Comparison of ENCODE assay signal across 37 cellular contexts in the genomic region with DNA sequence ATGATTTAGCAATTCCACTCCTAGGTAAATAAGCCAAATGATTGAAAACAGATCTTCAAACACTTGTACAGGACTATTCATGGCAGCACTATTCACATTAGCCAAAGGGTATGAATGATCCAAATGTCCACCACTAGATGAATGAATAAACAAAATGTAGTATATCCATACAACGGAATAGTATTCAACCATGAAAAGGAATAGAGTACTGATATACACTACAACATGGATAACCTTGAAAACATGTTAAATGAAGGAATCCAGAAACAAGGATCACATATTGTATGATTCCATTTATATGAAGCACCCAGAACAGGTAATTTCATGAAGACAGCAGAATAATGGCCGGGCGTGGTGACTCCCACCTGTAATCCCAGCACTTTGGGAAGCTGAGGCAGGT.
"Had no signal": no experiment of that assay in that cellular context is flagged by ENCODE, and none has a peak within 500 bp of the region (broad histone marks: within the 10 kb centered on the region; RNA-seq: fewer than 3 reads in every experiment).

No MANE protein-coding gene starts in this region.

- H3K36me3 Mint-ChIP-seq: activated naive CD4-positive, alpha-beta T cell treated with anti-CD3 and anti-CD28 coated beads, Interleukin-2, amount 10 ng/mL, durations not matched to agents 7 days and 5 days; activated naive CD4-positive, alpha-beta T cell treated with anti-CD3 and anti-CD28 coated beads, Interleukin-2, amount 50 U/mL, for 24 hours; activated naive CD4-positive, alpha-beta T cell treated with anti-CD3 and anti-CD28 coated beads, Interleukin-2, amount 50 U/mL, for 72 hours; activated naive CD8-positive, alpha-beta T cell; activated naive CD8-positive, alpha-beta T cell treated with anti-CD3 and anti-CD28 coated beads for 36 hours; activated naive CD8-positive, alpha-beta T cell treated with anti-CD3 and anti-CD28 coated beads, Interleukin-2, amount 10 ng/mL, durations not matched to agents 7 days and 5 days; brain had no signal

- H3K9me3 ChIP-seq: adrenal gland, ascending aorta, body of pancreas, breast epithelium had no signal

- DNase-seq: activated effector memory CD4-positive, alpha-beta T cell treated with anti-CD3 and anti-CD28 coated beads, Interleukin-2, amount 50 U/mL, for 16 hours; activated effector memory CD4-positive, alpha-beta T cell treated with Interleukin-2 at 50 U/mL for 16 hours; activated gamma-delta T cell; activated gamma-delta T cell treated with Interleukin-2 at 50 U/mL for 16 hours; activated naive CD4-positive, alpha-beta T cell; activated naive CD4-positive, alpha-beta T cell treated with anti-CD3 and anti-CD28 coated beads for 36 hours; activated naive CD4-positive, alpha-beta T cell treated with anti-CD3 and anti-CD28 coated beads, Interleukin-2, amount 10 ng/mL, durations not matched to agents 7 days and 5 days; activated naive CD4-positive, alpha-beta T cell treated with anti-CD3 and anti-CD28 coated beads, Interleukin-2, amount 50 U/mL, for 16 hours; activated naive CD4-positive, alpha-beta T cell treated with Interleukin-2 at 50 U/mL for 16 hours; activated naive CD8-positive, alpha-beta T cell treated with anti-CD3 and anti-CD28 coated beads for 36 hours; activated naive CD8-positive, alpha-beta T cell treated with anti-CD3 and anti-CD28 coated beads, Interleukin-2, amount 10 ng/mL, durations not matched to agents 7 days and 5 days; activated naive CD8-positive, alpha-beta T cell treated with anti-CD3 and anti-CD28 coated beads, Interleukin-2, amount 50 U/mL, for 24 hours; activated T-cell treated with anti-CD3 and anti-CD28 coated beads, Interleukin-2, amount 50 U/mL, for 1 hour; activated T-cell treated with anti-CD3 and anti-CD28 coated beads, Interleukin-2, amount 50 U/mL, for 4 hours; activated T-cell treated with anti-CD3 and anti-CD28 coated beads, Interleukin-2, amount 50 U/mL, for 48 hours; activated T-cell treated with anti-CD3 and anti-CD28 coated beads, Interleukin-2, amount 50 U/mL, for 72 hours; adrenal gland; amniotic stem cell; amygdala; anterior cingulate cortex; aorta; body of pancreas; brain microvascular endothelial cell; caudate nucleus; central memory CD4-positive, alpha-beta T cell; cerebellar nuclear complex had no signal

- H3K36me3 ChIP-seq: adrenal gland, ascending aorta, brain microvascular endothelial cell, breast epithelium, cardiac muscle cell had no signal

- H3K27me3 Mint-ChIP-seq: brain; central memory CD8-positive, alpha-beta T cell had no signal

- H3K4me3 ChIP-seq: adrenal gland, ascending aorta, body of pancreas, breast epithelium, cardiac muscle cell had no signal

- H3K4me3 Mint-ChIP-seq: activated naive CD4-positive, alpha-beta T cell treated with anti-CD3 and anti-CD28 coated beads for 36 hours; activated naive CD4-positive, alpha-beta T cell treated with anti-CD3 and anti-CD28 coated beads, Interleukin-2, amount 10 ng/mL, durations not matched to agents 7 days and 5 days; activated naive CD4-positive, alpha-beta T cell treated with anti-CD3 and anti-CD28 coated beads, Interleukin-2, amount 50 U/mL, for 24 hours; activated naive CD8-positive, alpha-beta T cell; activated naive CD8-positive, alpha-beta T cell treated with anti-CD3 and anti-CD28 coated beads for 36 hours; activated naive CD8-positive, alpha-beta T cell treated with anti-CD3 and anti-CD28 coated beads, Interleukin-2, amount 10 ng/mL, durations not matched to agents 7 days and 5 days; activated naive CD8-positive, alpha-beta T cell treated with anti-CD3 and anti-CD28 coated beads, Interleukin-2, amount 50 U/mL, for 24 hours; activated T-cell treated with anti-CD3 and anti-CD28 coated beads, Interleukin-2, amount 50 U/mL, for 4 hours; activated T-cell treated with anti-CD3 and anti-CD28 coated beads, Interleukin-2, amount 50 U/mL, for 72 hours; activated T-helper 1 cell treated with anti-CD3 and anti-CD28 coated beads, Interleukin-12 subunit alpha, Interleukin-12 subunit beta, Interleukin-2, Interleukin-4 antibody, amounts not matched to agents 30 ng/mL and 10 ng/mL and 1 ng/mL, durations not matched to agents 14 hours and 24 hours and 36 hours; activated T-helper 17 cell treated with anti-CD3 and anti-CD28 coated beads, Interleukin-2, amount 50 U/mL, for 72 hours; brain; central memory CD8-positive, alpha-beta T cell had no signal

- H3K4me1 Mint-ChIP-seq: activated naive CD4-positive, alpha-beta T cell treated with anti-CD3 and anti-CD28 coated beads, Interleukin-2, amount 10 ng/mL, durations not matched to agents 7 days and 5 days; activated naive CD4-positive, alpha-beta T cell treated with anti-CD3 and anti-CD28 coated beads, Interleukin-2, amount 50 U/mL, for 24 hours; activated naive CD8-positive, alpha-beta T cell treated with anti-CD3 and anti-CD28 coated beads for 36 hours; activated naive CD8-positive, alpha-beta T cell treated with anti-CD3 and anti-CD28 coated beads, Interleukin-2, amount 10 ng/mL, durations not matched to agents 7 days and 5 days; activated naive CD8-positive, alpha-beta T cell treated with anti-CD3 and anti-CD28 coated beads, Interleukin-2, amount 50 U/mL, for 24 hours; activated T-helper 17 cell treated with anti-CD3 and anti-CD28 coated beads, Interleukin-2, amount 50 U/mL, for 72 hours; brain; central memory CD8-positive, alpha-beta T cell had no signal

- H3K9me3 Mint-ChIP-seq: activated naive CD4-positive, alpha-beta T cell treated with anti-CD3 and anti-CD28 coated beads for 36 hours; activated naive CD4-positive, alpha-beta T cell treated with anti-CD3 and anti-CD28 coated beads, Interleukin-2, amount 10 ng/mL, durations not matched to agents 7 days and 5 days; activated naive CD4-positive, alpha-beta T cell treated with anti-CD3 and anti-CD28 coated beads, Interleukin-2, amount 50 U/mL, for 24 hours; activated naive CD4-positive, alpha-beta T cell treated with anti-CD3 and anti-CD28 coated beads, Interleukin-2, amount 50 U/mL, for 72 hours; activated naive CD8-positive, alpha-beta T cell treated with anti-CD3 and anti-CD28 coated beads for 36 hours; activated naive CD8-positive, alpha-beta T cell treated with anti-CD3 and anti-CD28 coated beads, Interleukin-2, amount 10 ng/mL, durations not matched to agents 7 days and 5 days; activated naive CD8-positive, alpha-beta T cell treated with anti-CD3 and anti-CD28 coated beads, Interleukin-2, amount 50 U/mL, for 24 hours; activated T-cell treated with anti-CD3 and anti-CD28 coated beads, Interleukin-2, amount 50 U/mL, for 4 hours; activated T-cell treated with anti-CD3 and anti-CD28 coated beads, Interleukin-2, amount 50 U/mL, for 72 hours; activated T-helper 1 cell treated with anti-CD3 and anti-CD28 coated beads, Interleukin-12 subunit alpha, Interleukin-12 subunit beta, Interleukin-2, Interleukin-4 antibody, amounts not matched to agents 30 ng/mL and 10 ng/mL and 1 ng/mL, durations not matched to agents 14 hours and 24 hours and 36 hours; activated T-helper 17 cell treated with anti-CD3 and anti-CD28 coated beads, Interleukin-2, amount 50 U/mL, for 72 hours; activated T-helper 2 cell treated with anti-CD3 and anti-CD28 coated beads, Interferon-gamma antibody, Interleukin-2, Interleukin-4, amounts not matched to agents 10 μg/mL and 5 μg/mL and 100 μg/mL, durations not matched to agents 14 hours and 24 hours and 36 hours; central memory CD8-positive, alpha-beta T cell had no signal

- H3K27ac ChIP-seq: adrenal gland, ascending aorta, body of pancreas, brain microvascular endothelial cell, breast epithelium, cardiac muscle cell had no signal

- H3K4me1 ChIP-seq: adrenal gland, ascending aorta, body of pancreas, breast epithelium had no signal

- H3K27ac Mint-ChIP-seq: activated naive CD4-positive, alpha-beta T cell treated with anti-CD3 and anti-CD28 coated beads for 36 hours; activated naive CD4-positive, alpha-beta T cell treated with anti-CD3 and anti-CD28 coated beads, Interleukin-2, amount 10 ng/mL, durations not matched to agents 7 days and 5 days; activated naive CD4-positive, alpha-beta T cell treated with anti-CD3 and anti-CD28 coated beads, Interleukin-2, amount 50 U/mL, for 72 hours; activated naive CD8-positive, alpha-beta T cell; activated naive CD8-positive, alpha-beta T cell treated with anti-CD3 and anti-CD28 coated beads for 36 hours; activated naive CD8-positive, alpha-beta T cell treated with anti-CD3 and anti-CD28 coated beads, Interleukin-2, amount 10 ng/mL, durations not matched to agents 7 days and 5 days; activated naive CD8-positive, alpha-beta T cell treated with anti-CD3 and anti-CD28 coated beads, Interleukin-2, amount 50 U/mL, for 24 hours; activated T-cell treated with anti-CD3 and anti-CD28 coated beads, Interleukin-2, amount 50 U/mL, for 72 hours; activated T-helper 1 cell treated with anti-CD3 and anti-CD28 coated beads, Interleukin-12 subunit alpha, Interleukin-12 subunit beta, Interleukin-2, Interleukin-4 antibody, amounts not matched to agents 30 ng/mL and 10 ng/mL and 1 ng/mL, durations not matched to agents 14 hours and 24 hours and 36 hours; activated T-helper 17 cell treated with anti-CD3 and anti-CD28 coated beads, Interleukin-2, amount 50 U/mL, for 72 hours; activated T-helper 2 cell treated with anti-CD3 and anti-CD28 coated beads, Interferon-gamma antibody, Interleukin-2, Interleukin-4, amounts not matched to agents 10 μg/mL and 5 μg/mL and 100 μg/mL, durations not matched to agents 14 hours and 24 hours and 36 hours; brain had no signal
